7 cellular contexts compared by ENCODE assay signal in genomic region chr3:99740371-99740770, GRCh38.
DNase-seq lines count a peak whose midpoint lies in the region; FAIRE-seq and TF ChIP-seq lines count a peak whose summit lies in the region.
"Not testable (repeated sequence)": the region's sequence is repeated elsewhere in the genome, so short reads cannot be mapped to it uniquely, and the experiment has no call there.

No MANE protein-coding gene starts in this region.

- peaks cover 13% of the 10 kb centered on the region for H3K9me3 Mint-ChIP-seq in MCF 10A (ENCODE audit: unreplicated experiment)
- H3K9me3 Mint-ChIP-seq in osteocyte (ENCODE audit: unreplicated experiment): not testable (repeated sequence)

- H3K79me2 ChIP-seq in endothelial cell of umbilical vein (ENCODE audit: control insufficient read depth, insufficient read depth, low read length): not testable (repeated sequence)

- not testable (repeated sequence) for BruUV-seq in A673 (replicated peaks; lab: Mats Ljungman, UMichigan); MCF 10A (replicated peaks; lab: Mats Ljungman, UMichigan); endothelial cell of umbilical vein (replicated peaks; lab: Mats Ljungman, UMichigan)

- not testable (repeated sequence) for H3K4me2 ChIP-seq in endothelial cell of umbilical vein (ENCODE audit: insufficient read depth, low read length)

- intact Hi-C loops in A673 (cut with micrococcal nuclease; ENCODE audit: unreplicated experiment); MCF 10A (cut with micrococcal nuclease); endothelial cell of umbilical vein (cut with micrococcal nuclease): not testable (repeated sequence)

- TF ChIP-seq POLR2A in endothelial cell of umbilical vein (IDR thresholded peaks at IDR 0.05; ENCODE audit: low read depth, low read length): not testable (repeated sequence)

- H3K27me3 Mint-ChIP-seq in MCF 10A (ENCODE audit: insufficient read depth, unreplicated experiment); osteocyte (ENCODE audit: unreplicated experiment): not testable (repeated sequence)

- not testable (repeated sequence) for H3K9ac ChIP-seq in endothelial cell of umbilical vein (replicated peaks; ENCODE audit: extremely low read depth, insufficient read depth, low read length)

- not testable (repeated sequence) for H3K36me3 ChIP-seq in A673 (ENCODE audit: insufficient read depth, low read length, poor library complexity, severe bottlenecking); endothelial cell of umbilical vein (ENCODE audit: control insufficient read depth in 2 of 2, extremely low read depth in 1 of 2, insufficient read depth in 2 of 2, low read length in 2 of 2)

- not testable (repeated sequence) for H3K27ac Mint-ChIP-seq in MCF 10A (ENCODE audit: low read depth, unreplicated experiment)
- peak overlapping the region; percentile 52 for H3K27ac Mint-ChIP-seq in osteocyte (ENCODE audit: unreplicated experiment)

- H3K27ac ChIP-seq in A673 (ENCODE audit: low read depth, low read length, poor library complexity, severe bottlenecking); endothelial cell of umbilical vein (ENCODE audit: insufficient read depth, low read depth, low read length): not testable (repeated sequence)
- peak overlapping the region; percentile 9 for H3K27ac ChIP-seq in adipose tissue (ENCODE audit: low read depth, low read length)

- not testable (repeated sequence) for H3K9me1 ChIP-seq in endothelial cell of umbilical vein (replicated peaks; ENCODE audit: control insufficient read depth, extremely low read depth, insufficient read depth, low read length)

- POLR2A ChIA-PET in A673 (lab: Charles Lee; ENCODE audit: low non-redundant PET); MCF 10A (lab: Yijun Ruan, JAX); endothelial cell of umbilical vein (lab: Charles Lee): not testable (repeated sequence)

- dilution Hi-C loops in endothelial cell of umbilical vein (cut with MboI; ENCODE audit: extremely low pct_ligation_motif_present, low sequenced_read_pairs): not testable (repeated sequence)

- H3K4me1 Mint-ChIP-seq in MCF 10A (ENCODE audit: insufficient read depth, unreplicated experiment): not testable (repeated sequence)
- peaks cover 39% of the 10 kb centered on the region for H3K4me1 Mint-ChIP-seq in osteocyte (ENCODE audit: unreplicated experiment)

- H4K20me1 ChIP-seq in endothelial cell of umbilical vein (replicated peaks; ENCODE audit: control insufficient read depth, extremely low read depth, insufficient read depth, low read length): not testable (repeated sequence)

- CTCF ChIA-PET in A673 (lab: Charles Lee): not testable (repeated sequence)
- CTCF ChIA-PET in MCF 10A (lab: Yijun Ruan, JAX) (interaction anchor here (0.7 to 1.2 kb wide), 2 partner anchors 53 to 663 kb away, joined by 3 to 4 read pairs; no protein-coding TSS in a partner anchor), endothelial cell of umbilical vein (lab: Charles Lee) (interaction anchor here (0.8 to 2.5 kb wide), 2 partner anchors 13 to 625 kb away, joined by 3 to 7 read pairs; no protein-coding TSS in a partner anchor)

- H3K4me1 ChIP-seq in A673 (ENCODE audit: insufficient read depth, low read length, poor library complexity, severe bottlenecking); endothelial cell of umbilical vein (ENCODE audit: control insufficient read depth, extremely low read depth, insufficient read depth, low read length): not testable (repeated sequence)

- FAIRE-seq in endothelial cell of umbilical vein (lab: Jason Lieb, UNC): peak; percentile 8

- not testable (repeated sequence) for H3K27me3 ChIP-seq in A673 (replicated peaks; ENCODE audit: insufficient read depth, low read depth, low read length, poor library complexity); endothelial cell of umbilical vein (ENCODE audit: control insufficient read depth in 2 of 2, insufficient read depth in 2 of 2, low read length in 2 of 2)

- not testable (repeated sequence) for H3K4me3 Mint-ChIP-seq in MCF 10A (ENCODE audit: unreplicated experiment); osteocyte (ENCODE audit: unreplicated experiment)

- H3K4me3 ChIP-seq in A673 (ENCODE audit: low read depth, low read length, poor library complexity, severe bottlenecking); endothelial cell of umbilical vein (replicated peaks in 1 of 3; ENCODE audit: insufficient read depth in 1 of 3, low read depth in 1 of 3, low read length in 3 of 3): not testable (repeated sequence)

- WGBS in adipose tissue, 3 donors: 62 to 88% (median 87%) methylated on average over 2 of the region's 2 CpGs

- H3K36me3 Mint-ChIP-seq in MCF 10A (ENCODE audit: insufficient read depth, unreplicated experiment) (peaks cover 11% of the 10 kb centered on the region), osteocyte (ENCODE audit: unreplicated experiment) (peaks cover 70% of the 10 kb centered on the region)

- not testable (repeated sequence) for H3K9me3 ChIP-seq in A673 (ENCODE audit: low read depth, low read length, poor library complexity, severe bottlenecking); endothelial cell of umbilical vein (replicated peaks; ENCODE audit: control insufficient read depth, insufficient read depth, low read length)

- DNase-seq in A673 (ENCODE audit: low spot score) (peak; percentile 21), LHCN-M2 (ENCODE audit: low read depth) (peak; percentile 19), RPMI7951 (ENCODE audit: low read depth) (peak; percentile 40), MCF 10A (ENCODE audit: unreplicated experiment) (peak; percentile 22)
- DNase-seq in endothelial cell of umbilical vein (ENCODE audit: low read depth, low spot score); osteocyte (ENCODE audit: extremely low spot score, unreplicated experiment): not testable (repeated sequence)

- TF ChIP-seq CTCF in A673 (conservative IDR thresholded peaks at IDR 0.05; ENCODE audit: low read depth, low read length); MCF 10A (IDR thresholded peaks at IDR 0.05; ENCODE audit: unreplicated experiment); endothelial cell of umbilical vein (IDR thresholded peaks at IDR 0.05; ENCODE audit: extremely low read depth in 1 of 2, insufficient read depth in 1 of 2, low read depth in 1 of 2, low read length in 2 of 2); osteocyte (IDR thresholded peaks at IDR 0.05): not testable (repeated sequence)

- H2AFZ ChIP-seq in endothelial cell of umbilical vein (ENCODE audit: low read depth, low read length): not testable (repeated sequence)
